Comparison of ENCODE assay signal across 9 cellular contexts in genomic region chr22:24578355-24579241, GRCh38. TPM values are rescaled to one million over a fixed set of nuclear protein-coding genes. Genes with fewer than 3 reads are reported as not detected.
A peak's percentile ranks its signal among the peaks of the same experiment; 100 is the strongest.
DNase-seq lines count a peak whose midpoint lies in the region; ATAC-seq, FAIRE-seq and TF ChIP-seq lines count a peak whose summit lies in the region.
"Had no signal": no experiment of that assay in that cellular context is flagged by ENCODE, and none has a peak within 500 bp of the region (broad histone marks: within the 10 kb centered on the region; RNA-seq: fewer than 3 reads in every experiment).

No MANE protein-coding gene starts in this region.

- no peaks in the 10 kb centered on the region for H3K79me2 ChIP-seq in hepatocyte
- H3K79me2 ChIP-seq in smooth muscle cell (ENCODE audit: low read depth) = no peaks in the 10 kb centered on the region

- TF ChIP-seq CTCF in Peyer's patch (IDR thresholded peaks at IDR 0.05) = no peak
- TF ChIP-seq CTCF in hepatocyte (IDR thresholded peaks at IDR 0.05; ENCODE audit: poor library complexity) = no peak
- TF ChIP-seq CTCF in smooth muscle cell (IDR thresholded peaks at IDR 0.05; ENCODE audit: borderline replicate concordance, insufficient read depth, poor library complexity, severe bottlenecking) = no peak
- no peak for TF ChIP-seq CTCF in sigmoid colon (IDR thresholded peaks at IDR 0.05)

- 62% methylated on average over 7 of the region's 7 CpGs for WGBS in hepatocyte (ENCODE audit: low lambda C conversion rate, missing lambda C conversion rate)
- WGBS in smooth muscle cell (ENCODE audit: low lambda C conversion rate) = 42% methylated on average over 7 of the region's 7 CpGs
- 26 to 71% methylated on average over 7 of the region's 7 CpGs for WGBS in sigmoid colon, 2 donors

- no peak for TF ChIP-seq EP300 in sigmoid colon (IDR thresholded peaks at IDR 0.05)

- no peak for ATAC-seq in HG03432 (IDR thresholded peaks at IDR 0.05; ENCODE audit: unreplicated experiment)

- no peaks in the 10 kb centered on the region for H3K9me2 ChIP-seq in hepatocyte (replicated peaks; ENCODE audit: insufficient read depth)

- H4K20me1 ChIP-seq in hepatocyte (ENCODE audit: insufficient read depth, poor library complexity, severe bottlenecking) (no peaks in the 10 kb centered on the region), smooth muscle cell (ENCODE audit: low read depth) (no peaks in the 10 kb centered on the region)

- DNase-seq in GM12892 (ENCODE audit: insufficient read length) (no peak), Peyer's patch (no peak), hepatocyte (ENCODE audit: low spot score) (peak; percentile 67), smooth muscle cell (lab: John Stamatoyannopoulos, UW; ENCODE audit: unreplicated experiment) (no peak), G401 (ENCODE audit: low spot score) (no peak), sigmoid colon (no peak)
- DNase-seq: NCI-H1694 treated with DMSO at 0.1 percent for 48 hours had no signal

- TF ChIP-seq POLR2A in GM12892 (IDR thresholded peaks at IDR 0.05; ENCODE audit: low read depth, low read length) (no peak), Peyer's patch (IDR thresholded peaks at IDR 0.05) (no peak), sigmoid colon (IDR thresholded peaks at IDR 0.05) (no peak)

- no peak overlapping the region for H3K9ac ChIP-seq in smooth muscle cell (ENCODE audit: low read depth)

- H3K4me3 ChIP-seq in Peyer's patch (no peak overlapping the region), hepatocyte (no peak overlapping the region), smooth muscle cell (no peak overlapping the region), sigmoid colon (no peak overlapping the region)

- in situ Hi-C loops in G401 (cut with HindIII; ENCODE audit: low sequenced_read_pairs) = no loop called here

- FAIRE-seq in GM12892 (lab: Jason Lieb, UNC) = peak; percentile 36

- peaks cover 0 to 13% (median 0%) of the 10 kb centered on the region in 3 donors for H3K36me3 ChIP-seq in Peyer's patch
- no peaks in the 10 kb centered on the region for H3K36me3 ChIP-seq in hepatocyte (replicated peaks; ENCODE audit: insufficient read depth, low read depth)
- peaks cover 7% of the 10 kb centered on the region for H3K36me3 ChIP-seq in smooth muscle cell (ENCODE audit: low read depth)
- peaks cover 0 to 36% (median 6%) of the 10 kb centered on the region in 4 donors for H3K36me3 ChIP-seq in sigmoid colon

- no peaks in the 10 kb centered on the region for H3K9me3 ChIP-seq in Peyer's patch
- H3K9me3 ChIP-seq in hepatocyte (ENCODE audit: low read depth) = no peaks in the 10 kb centered on the region
- H3K9me3 ChIP-seq in smooth muscle cell (replicated peaks; ENCODE audit: low read depth) = no peaks in the 10 kb centered on the region
- H3K9me3 ChIP-seq in sigmoid colon = no peaks in the 10 kb centered on the region
- H3K9me3 ChIP-seq: neutrophil had no signal

- peaks cover 28% of the 10 kb centered on the region for H3F3A ChIP-seq in smooth muscle cell (ENCODE audit: low read depth)

- H3K27ac ChIP-seq in Peyer's patch (peak overlapping the region in 3 of 4 donors; percentile 2 to 79 (median 44)), hepatocyte (peak overlapping the region; percentile 84), smooth muscle cell (ENCODE audit: low read depth) (peak overlapping the region; percentile 87), sigmoid colon (peak overlapping the region in 2 of 4 donors; percentile 13 to 39)
- H3K27ac ChIP-seq: neutrophil had no signal

- H3K4me1 ChIP-seq in Peyer's patch (peaks cover 0 to 29% (median 0%) of the 10 kb centered on the region in 4 donors), hepatocyte (ENCODE audit: insufficient read depth) (peaks cover 29% of the 10 kb centered on the region), smooth muscle cell (ENCODE audit: low read depth) (no peaks in the 10 kb centered on the region), sigmoid colon (peaks cover 0 to 30% (median 9%) of the 10 kb centered on the region in 4 donors)

- intact Hi-C loops in sigmoid colon (cut with DNase I) = no loop called here

- H3K4me2 ChIP-seq in hepatocyte (peak overlapping the region; percentile 27), smooth muscle cell (peak overlapping the region; percentile 47)

- H3K27me3 ChIP-seq in Peyer's patch (no peaks in the 10 kb centered on the region), hepatocyte (no peaks in the 10 kb centered on the region), smooth muscle cell (ENCODE audit: low read depth) (no peaks in the 10 kb centered on the region), sigmoid colon (no peaks in the 10 kb centered on the region)
- H3K27me3 ChIP-seq: neutrophil had no signal

- H2AFZ ChIP-seq in hepatocyte = no peak overlapping the region
- H2AFZ ChIP-seq in smooth muscle cell (ENCODE audit: low read depth) = no peak overlapping the region

RNA-seq across cellular contexts. Expression of gene LRRC75B, which starts 14.3 kb away (rescaled TPM):
- polyA plus RNA-seq in GM12892 (2012; ENCODE audit: missing spikeins) = 1.7 TPM
- total RNA-seq in Peyer's patch (100 to 1,000 TPM in 2 of 4 donors, 10 to 100 TPM in 2; 18.2 to 127 (median 88.2) TPM), hepatocyte (16.7 and 19.5 TPM in 2 replicates), smooth muscle cell (7.0 and 14.1 TPM in 2 replicates), sigmoid colon (10 to 100 TPM; 11.1 to 18.6 (median 13.8) TPM)
- polyA plus RNA-seq in hepatocyte (34.5 and 38.2 TPM in 2 replicates), smooth muscle cell (31.8 and 33.5 TPM in 2 replicates), sigmoid colon (10 to 100 TPM in 1 of 3 donors, 1 to 10 TPM in 2; 2.5 to 14.4 (median 8.1) TPM)
- 19.3 and 31.3 TPM in 2 replicates for total RNA-seq in G401 (2014; rRNA removed; shearing (Covaris generic))

RNA-seq across cellular contexts. Expression of gene SNRPD3, which starts 22.8 kb away (rescaled TPM):
- polyA plus RNA-seq in GM12892 (2012; ENCODE audit: missing spikeins) = 133 TPM
- total RNA-seq in Peyer's patch (100 to 1,000 TPM in 3 of 4 donors, 10 to 100 TPM in 1; 99.6 to 149 (median 131) TPM), hepatocyte (145 and 185 TPM in 2 replicates), smooth muscle cell (114 and 198 TPM in 2 replicates), sigmoid colon (100 to 1,000 TPM; 104 to 156 (median 133) TPM)
- polyA plus RNA-seq in hepatocyte (120 and 122 TPM in 2 replicates), smooth muscle cell (92.3 and 97.6 TPM in 2 replicates), sigmoid colon (100 to 1,000 TPM; 111 to 159 (median 146) TPM)
- total RNA-seq in G401 (2014; rRNA removed; shearing (Covaris generic)) = 178 and 183 TPM in 2 replicates

RNA-seq across cellular contexts. Expression of gene GUCD1, which starts 23.7 kb away (rescaled TPM):
- 57.9 TPM for polyA plus RNA-seq in GM12892 (2012; ENCODE audit: missing spikeins)
- total RNA-seq in Peyer's patch = 100 to 1,000 TPM; 167 to 585 (median 458) TPM
- total RNA-seq in hepatocyte = 143 and 149 TPM in 2 replicates
- 84.9 and 102 TPM in 2 replicates for polyA plus RNA-seq in hepatocyte
- 54.3 and 64.6 TPM in 2 replicates for total RNA-seq in smooth muscle cell
- polyA plus RNA-seq in smooth muscle cell = 43.6 and 56.0 TPM in 2 replicates
- 84.2 and 144 TPM in 2 replicates for total RNA-seq in G401 (2014; rRNA removed; shearing (Covaris generic))
- 10 to 100 TPM; 85.6 to 98.6 (median 89.4) TPM for total RNA-seq in sigmoid colon
- polyA plus RNA-seq in sigmoid colon = 100 to 1,000 TPM; 153 to 301 (median 160) TPM

RNA-seq across cellular contexts. Expression of gene GGT1, which starts 24.4 kb away (rescaled TPM):
- polyA plus RNA-seq in GM12892 (2012; ENCODE audit: missing spikeins) = 19.1 TPM
- total RNA-seq in Peyer's patch (100 to 1,000 TPM in 3 of 4 donors, 10 to 100 TPM in 1; 63.5 to 370 (median 238) TPM), hepatocyte (59.4 and 80.7 TPM in 2 replicates), smooth muscle cell (24.2 and 28.4 TPM in 2 replicates), sigmoid colon (1 to 10 TPM; 2.9 to 5.4 (median 3.7) TPM)
- polyA plus RNA-seq in hepatocyte (81.0 and 104 TPM in 2 replicates), smooth muscle cell (38.1 and 55.5 TPM in 2 replicates), sigmoid colon (10 to 100 TPM; 12.6 to 33.1 (median 26.7) TPM)
- total RNA-seq in G401 (2014; rRNA removed; shearing (Covaris generic)) = 99.6 and 109 TPM in 2 replicates
